ENCODE assay signal across 8 cellular contexts in genomic region chr10:28628184-28628893, GRCh38. TPM values are rescaled to one million over a fixed set of nuclear protein-coding genes. Genes with fewer than 3 reads are reported as not detected.
DNase-seq lines count a peak whose midpoint lies in the region; ATAC-seq and TF ChIP-seq lines count a peak whose summit lies in the region.

No MANE protein-coding gene starts in this region.

- H3K4me1 Mint-ChIP-seq in nephron = no peaks in the 10 kb centered on the region

- H3K36me3 ChIP-seq in PC-3 (ENCODE audit: low read depth, low read length) (no peaks in the 10 kb centered on the region), fibroblast of lung (ENCODE audit: control insufficient read depth, insufficient read depth, low read length) (no peaks in the 10 kb centered on the region)

- DNase-seq in C1 segment of cervical spinal cord (lab: John Stamatoyannopoulos, UW) (peak in 12 of 14 donors; percentile 5 to 69 (median 52)), HT1080 (ENCODE audit: low read depth) (peak; percentile 77), PC-3 (peak; percentile 76), fibroblast of lung (ENCODE audit: low read depth in 2 of 2) (peak; percentile 81 to 82)
- DNase-seq in activated T-cell treated with anti-CD3 and anti-CD28 coated beads, Interleukin-2, amount 50 U/mL, for 1 hour = peak; percentile 65
- DNase-seq in stimulated activated naive CD4-positive, alpha-beta T cell (lab: John Stamatoyannopoulos, UW) = peak in 5 of 6 experiments; percentile 23 to 46 (median 36)

- H3K4me2 ChIP-seq in PC-3 (ENCODE audit: low read length) (peak overlapping the region; percentile 52; the same call in 1 of the 2 replicates), fibroblast of lung (ENCODE audit: extremely low read depth, insufficient read depth, low read length) (peak overlapping the region; percentile 49)

- H3K9ac ChIP-seq in PC-3 (ENCODE audit: low read length) (no peak overlapping the region), fibroblast of lung (ENCODE audit: insufficient read depth, low read length) (no peak overlapping the region)

- H3K27ac ChIP-seq in PC-3 (ENCODE audit: low read length) = no peak overlapping the region
- H3K27ac ChIP-seq in fibroblast of lung (ENCODE audit: insufficient read depth, low read length) = no peak overlapping the region

- BruUV-seq in PC-3 (replicated peaks; lab: Mats Ljungman, UMichigan) = no TSS peak

- no peaks in the 10 kb centered on the region for H3K9me2 ChIP-seq in PC-3 (replicated peaks; ENCODE audit: low read length)

- no peaks in the 10 kb centered on the region for H3K79me2 ChIP-seq in PC-3 (ENCODE audit: low read length)
- H3K79me2 ChIP-seq in fibroblast of lung (ENCODE audit: control insufficient read depth, insufficient read depth, low read length) = no peaks in the 10 kb centered on the region

- peaks cover 14% of the 10 kb centered on the region for H3K27me3 Mint-ChIP-seq in nephron (ENCODE audit: low read depth)

- H3K27ac Mint-ChIP-seq in nephron = no peak overlapping the region

- POLR2A ChIA-PET in PC-3 (lab: Charles Lee; ENCODE audit: unreplicated experiment) = interaction anchor here (0.5 kb wide), 1 partner anchor 124 kb away, joined by 3 read pairs; no protein-coding TSS in a partner anchor

- TF ChIP-seq CTCF in PC-3 (conservative IDR thresholded peaks at IDR 0.05; ENCODE audit: low read depth, low read length) = peak; percentile 90
- TF ChIP-seq CTCF in fibroblast of lung (conservative IDR thresholded peaks at IDR 0.05 in 1 of 2, IDR thresholded peaks at IDR 0.05 in 1 of 2; ENCODE audit: low read depth in 1 of 2, low read length in 2 of 2) = peak; percentile 82 to 97
- peak; percentile 89 to 91 (median 90) for TF ChIP-seq CTCF in nephron (IDR thresholded peaks at IDR 0.05; ENCODE audit: unreplicated experiment in 3 of 3)

- no peaks in the 10 kb centered on the region for H4K20me1 ChIP-seq in PC-3 (ENCODE audit: low read length)
- no peaks in the 10 kb centered on the region for H4K20me1 ChIP-seq in fibroblast of lung (ENCODE audit: control insufficient read depth, extremely low read depth, insufficient read depth, low read length)

- intact Hi-C loops in PC-3 (cut with micrococcal nuclease) = loop anchor here (1.0 to 5.0 kb wide), 2 partner anchors 34 to 676 kb away; no protein-coding TSS in a partner anchor

- peaks cover 4% of the 10 kb centered on the region for H3K36me3 Mint-ChIP-seq in nephron (ENCODE audit: low read depth)

- H2AFZ ChIP-seq in PC-3 (ENCODE audit: low read length) = peak overlapping the region; percentile 35; the same call in 1 of the 2 replicates
- H2AFZ ChIP-seq in fibroblast of lung (ENCODE audit: low read length) = no peak overlapping the region

- CTCF ChIA-PET in PC-3 (lab: Charles Lee) = interaction anchor here (0.6 to 1.8 kb wide), 2 partner anchors 36 to 502 kb away, joined by 4 to 5 read pairs; no protein-coding TSS in a partner anchor

- H3K27me3 ChIP-seq in PC-3 (ENCODE audit: low read length) (no peaks in the 10 kb centered on the region), fibroblast of lung (ENCODE audit: control insufficient read depth, insufficient read depth, low read length) (no peaks in the 10 kb centered on the region)

- no peaks in the 10 kb centered on the region for H3F3A ChIP-seq in PC-3 (ENCODE audit: low read length, unreplicated experiment)

- H3K9me3 Mint-ChIP-seq in nephron = no peaks in the 10 kb centered on the region

- peak; percentile 72 for ATAC-seq in GM19372 (IDR thresholded peaks at IDR 0.05; ENCODE audit: low read depth, unreplicated experiment)
- peak; percentile 86 for ATAC-seq in PC-3

- H3K4me3 Mint-ChIP-seq in nephron = no peak overlapping the region

- peaks cover 15% of the 10 kb centered on the region for H3K4me1 ChIP-seq in PC-3 (ENCODE audit: insufficient read depth, low read length)
- H3K4me1 ChIP-seq in fibroblast of lung (ENCODE audit: control insufficient read depth, extremely low read depth, insufficient read depth, low read length) = peaks cover 5% of the 10 kb centered on the region

- H3K4me3 ChIP-seq in PC-3 (ENCODE audit: low read length) (no peak overlapping the region), fibroblast of lung (replicated peaks in 1 of 4; ENCODE audit: control extremely low read depth in 1 of 4, insufficient read depth in 1 of 4, low read depth in 3 of 4, low read length in 4 of 4) (no peak overlapping the region)

- H3K9me3 ChIP-seq in PC-3 (ENCODE audit: low read length) = no peaks in the 10 kb centered on the region
- H3K9me3 ChIP-seq in fibroblast of lung (ENCODE audit: control insufficient read depth, insufficient read depth, low read depth, low read length) = no peaks in the 10 kb centered on the region

RNA-seq across cellular contexts. Expression of gene BAMBI, which starts 49.0 kb away (rescaled TPM):
- total RNA-seq in HT1080 (2014; rRNA removed; shearing (Covaris generic)) = 3.9 and 5.2 TPM in 2 replicates
- 3.3 and 4.3 TPM in 2 replicates for polyA plus RNA-seq in HT1080 (2015; cell fraction: cytosol; rRNA removed)
- polyA plus RNA-seq in HT1080 (2015; cell fraction: nucleus; rRNA removed) = 2.7 and 3.2 TPM in 2 replicates
- total RNA-seq in PC-3 (2014; rRNA removed) (9.6 and 10.7 TPM in 2 replicates), fibroblast of lung (4.6 and 5.6 TPM in 2 replicates)
- polyA plus RNA-seq in fibroblast of lung = 2.9 and 17.8 TPM in 2 replicates
- 4.0 and 25.6 TPM in 2 replicates for polyA plus RNA-seq in fibroblast of lung (2012)
- 4.9 and 17.5 TPM in 2 replicates for polyA minus RNA-seq in fibroblast of lung (ENCODE audit: low replicate concordance)
